ENCODE assay signal across 8 cellular contexts in the genomic region with DNA sequence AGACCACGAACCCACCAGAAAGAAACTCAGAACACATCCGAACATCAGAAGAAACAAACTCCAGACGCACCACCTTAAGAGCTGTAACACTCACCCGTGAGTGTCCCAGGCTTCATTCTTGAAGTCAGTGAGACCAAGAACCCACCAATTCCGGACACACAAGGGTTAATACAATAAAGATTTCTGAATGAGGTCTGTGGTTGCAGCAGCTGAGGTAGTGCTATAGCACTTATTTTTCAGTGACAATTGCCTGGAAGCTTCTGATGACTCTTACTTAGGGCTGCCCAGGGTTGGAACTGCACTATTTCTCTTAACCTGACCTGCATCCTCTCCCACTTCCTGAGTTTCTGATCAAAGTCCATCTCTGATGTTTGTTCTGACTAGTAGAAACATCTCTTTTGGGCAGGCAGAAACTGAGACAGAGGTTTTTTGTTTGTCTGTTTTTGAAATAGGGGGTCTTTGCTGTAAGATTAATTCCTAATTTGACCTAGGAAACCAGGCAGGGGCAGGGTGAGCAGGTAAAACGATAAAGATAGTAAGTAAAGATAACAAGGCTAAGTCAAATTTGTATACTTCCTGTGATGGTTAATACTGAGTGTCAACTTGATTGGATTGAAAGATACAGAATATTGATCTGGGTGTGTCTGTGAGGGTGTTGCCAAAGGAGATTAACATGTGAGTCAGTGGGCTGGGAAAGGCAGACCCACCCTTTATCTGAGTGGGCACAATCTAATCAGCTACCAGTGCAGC.
DNase-seq lines count a peak whose midpoint lies in the region; ATAC-seq, FAIRE-seq and TF ChIP-seq lines count a peak whose summit lies in the region.

No MANE protein-coding gene starts in this region.

- H3K18ac ChIP-seq in H1 (ENCODE audit: extremely low read depth, low read length), result no peak overlapping the region

- H3K9me3 ChIP-seq in H1 (ENCODE audit: insufficient read depth in 2 of 2, low read depth in 1 of 2, low read length in 1 of 2) (peaks cover 0 to 2% of the 10 kb centered on the region in 2 experiments; a peak in 1 of 4 replicates), transverse colon (no peaks in the 10 kb centered on the region)

- no peaks in the 10 kb centered on the region for H3K27me3 ChIP-seq in H1 (replicated peaks in 1 of 4; ENCODE audit: control insufficient read depth in 3 of 4, extremely low read depth in 1 of 4, insufficient read depth in 3 of 4, low read length in 3 of 4)
- H3K27me3 ChIP-seq in transverse colon, result no peaks in the 10 kb centered on the region

- FAIRE-seq in H1 (lab: Jason Lieb, UNC), result no peak

- no peak overlapping the region for H2BK15ac ChIP-seq in H1 (ENCODE audit: low read length)

- CTCF ChIA-PET in AG04449 (lab: Yijun Ruan, JAX), result interaction anchor here (0.8 to 1.7 kb wide), 4 partner anchors 8 to 575 kb away, joined by 3 to 7 read pairs (median 4); no protein-coding TSS in a partner anchor
- CTCF ChIA-PET in H1 (lab: Charles Lee; ENCODE audit: partially characterized antibody), result interaction anchor here (0.7 kb wide), 1 partner anchor 130 kb away, joined by 3 read pairs; no protein-coding TSS in a partner anchor

- H2BK12ac ChIP-seq in H1 (ENCODE audit: low read depth, low read length), result no peak overlapping the region

- H3K79me2 ChIP-seq in H1 (ENCODE audit: control insufficient read depth in 1 of 2, insufficient read depth in 2 of 2, low read length in 2 of 2), result no peaks in the 10 kb centered on the region

- no peak overlapping the region for H3K9ac ChIP-seq in H1 (replicated peaks in 1 of 4; ENCODE audit: extremely low read depth in 1 of 4, low read depth in 3 of 4, low read length in 3 of 4)

- no peak overlapping the region for H3K14ac ChIP-seq in H1 (ENCODE audit: insufficient read length)

- intact Hi-C loops in transverse colon (cut with DNase I; ENCODE audit: low total_unique reads), result no loop called here

- DNase-seq in AG04449 (ENCODE audit: low read depth, low spot score) (no peak), H1 (ENCODE audit: low read depth in 1 of 2, low spot score in 2 of 2) (no peak), nucleus accumbens (lab: John Stamatoyannopoulos, UW) (no peak), transverse colon (no peak), occipital lobe (lab: John Stamatoyannopoulos, UW) (no peak)

- no peaks in the 10 kb centered on the region for H3K79me1 ChIP-seq in H1 (ENCODE audit: low read depth, low read length)

- no peak for TF ChIP-seq POLR2A in H1 (IDR thresholded peaks at IDR 0.05; ENCODE audit: control extremely low read depth in 1 of 2, low read depth in 2 of 2, low read length in 2 of 2)
- no peak for TF ChIP-seq POLR2A in transverse colon (IDR thresholded peaks at IDR 0.05)

- H2BK20ac ChIP-seq in H1 (ENCODE audit: low read length), result peak overlapping the region; percentile 66; the same call in 1 of the 2 replicates

- H2BK120ac ChIP-seq in H1 (replicated peaks; ENCODE audit: low read depth, low read length), result no peak overlapping the region

- no peak overlapping the region for H2BK5ac ChIP-seq in H1 (ENCODE audit: low read depth, low read length)

- no peak for TF ChIP-seq EP300 in H1 (IDR thresholded peaks at IDR 0.05; ENCODE audit: borderline replicate concordance in 1 of 2, low read depth in 2 of 2, low read length in 2 of 2)
- TF ChIP-seq EP300 in transverse colon (IDR thresholded peaks at IDR 0.05; ENCODE audit: low read depth), result no peak

- TF ChIP-seq RAD21 in H1 (IDR thresholded peaks at IDR 0.05 in 1 of 2, conservative IDR thresholded peaks at IDR 0.05 in 1 of 2; ENCODE audit: low read depth in 2 of 2, low read length in 2 of 2), result no peak

- no peak overlapping the region for H3K23ac ChIP-seq in H1 (ENCODE audit: insufficient read length)

- H3K23me2 ChIP-seq in H1 (ENCODE audit: low read depth, low read length), result no peaks in the 10 kb centered on the region

- H3K36me3 ChIP-seq in H1 (ENCODE audit: control insufficient read depth in 2 of 4, insufficient read depth in 4 of 4, low read length in 3 of 4) (no peaks in the 10 kb centered on the region), transverse colon (no peaks in the 10 kb centered on the region)

- no peak overlapping the region for H4K8ac ChIP-seq in H1 (ENCODE audit: extremely low read depth, insufficient read depth, low read length)

- 80% methylated on average over 6 of the region's 6 CpGs; no CpG with 5 or more reads in 1 of the 2 experiments for WGBS in H1 (ENCODE audit: extremely low coverage in 1 of 2, insufficient coverage in 1 of 2, insufficient read length in 1 of 2, insufficient replicate concordance in 2 of 2, low coverage in 1 of 2, low lambda C conversion rate in 2 of 2, missing lambda C conversion rate in 1 of 2), 2 experiments
- 29 to 58% methylated on average over 1 to 6 of the region's 6 CpGs for WGBS in transverse colon (ENCODE audit: low coverage in 1 of 2), 2 donors

- TF ChIP-seq CTCF in AG04449 (IDR thresholded peaks at IDR 0.05; ENCODE audit: insufficient read depth, low read length, missing control alignments) (no peak), H1 (IDR thresholded peaks at IDR 0.05; ENCODE audit: control extremely low read depth in 1 of 3, insufficient read depth in 1 of 3, low read depth in 1 of 3, low read length in 3 of 3) (no peak), transverse colon (IDR thresholded peaks at IDR 0.05) (no peak)

- H3K27ac ChIP-seq in H1 (ENCODE audit: low read depth, low read length) (no peak overlapping the region), transverse colon (no peak overlapping the region)

- no peak overlapping the region for H4K91ac ChIP-seq in H1 (replicated peaks; ENCODE audit: insufficient read length, low read length)

- POLR2A ChIA-PET in AG04449 (lab: Yijun Ruan, JAX), result interaction anchor here (0.8 kb wide), 1 partner anchor 12 kb away, joined by 4 read pairs; no protein-coding TSS in a partner anchor
- POLR2A ChIA-PET in H1 (lab: Charles Lee; ENCODE audit: partially characterized antibody), result interaction anchor here (0.6 kb wide), 1 partner anchor 305 kb away, joined by 3 read pairs; no protein-coding TSS in a partner anchor

- H3K4me2 ChIP-seq in H1 (ENCODE audit: insufficient read depth in 1 of 2, low read depth in 2 of 2, low read length in 2 of 2), result no peak overlapping the region

- H2AK5ac ChIP-seq in H1 (ENCODE audit: low read depth, low read length), result no peak overlapping the region

- ATAC-seq in GM19463 (IDR thresholded peaks at IDR 0.05; ENCODE audit: unreplicated experiment), result peak; percentile 77
- no peak for ATAC-seq in GM21717 (IDR thresholded peaks at IDR 0.05; ENCODE audit: unreplicated experiment)

- H3K4me3 ChIP-seq in AG04449 (ENCODE audit: low read depth, low read length), result 0 out of 2 replicates have a peak overlapping the region, but pooled peaks have one; percentile 2
- H3K4me3 ChIP-seq in H1 (ENCODE audit: extremely low read depth in 1 of 4, insufficient read depth in 2 of 4, low read depth in 3 of 4, low read length in 4 of 4), result no peak overlapping the region
- no peak overlapping the region for H3K4me3 ChIP-seq in transverse colon

- no peak overlapping the region for H4K5ac ChIP-seq in H1 (ENCODE audit: insufficient read length, low read depth, low read length)

- H3K56ac ChIP-seq in H1 (replicated peaks; ENCODE audit: insufficient read length, low read depth, low read length), result no peak overlapping the region

- H3K4ac ChIP-seq in H1 (replicated peaks; ENCODE audit: insufficient read length, low read depth, low read length), result no peak overlapping the region

- H3K4me1 ChIP-seq in H1 (replicated peaks in 1 of 4; ENCODE audit: control insufficient read depth in 3 of 4, insufficient read depth in 4 of 4, low read length in 3 of 4) (no peaks in the 10 kb centered on the region), transverse colon (no peaks in the 10 kb centered on the region)

- in situ Hi-C loops in transverse colon (cut with MboI; ENCODE audit: low pct_ligation_motif_present in 1 of 4, low pct_unique_long_range_greater_than_20kb in 1 of 4, low sequenced_read_pairs in 3 of 4), result loop anchor here in 1 of 4 donors (25.0 kb wide), 1 partner anchor 580 kb away; no protein-coding TSS in a partner anchor

- H4K20me1 ChIP-seq in H1 (replicated peaks in 1 of 2; ENCODE audit: control insufficient read depth in 1 of 2, insufficient read depth in 2 of 2, low read length in 2 of 2), result no peaks in the 10 kb centered on the region

- H2AFZ ChIP-seq in H1 (ENCODE audit: low read length), result no peak overlapping the region

TF ChIP-seq in PFSK-1, 5 proteins besides CTCF, POLR2A, EP300 and RAD21 (continues in another document):
- TF ChIP-seq POLR2AphosphoS5 (IDR thresholded peaks at IDR 0.05; ENCODE audit: low read depth, low read length), result no peak

TF ChIP-seq in H1, 55 proteins besides CTCF, POLR2A, EP300 and RAD21 (continues in another document):
- TF ChIP-seq CBX5 (IDR thresholded peaks at IDR 0.05; ENCODE audit: low read depth, low read length) (no peak), HDAC2 (IDR thresholded peaks at IDR 0.05; ENCODE audit: borderline replicate concordance in 1 of 2, low read depth in 2 of 2, low read length in 2 of 2) (no peak), CHD2 (IDR thresholded peaks at IDR 0.05; ENCODE audit: low read length) (no peak), YY1 (IDR thresholded peaks at IDR 0.05; ENCODE audit: low read depth, low read length) (no peak), PHF8 (conservative IDR thresholded peaks at IDR 0.05; ENCODE audit: low read depth, low read length) (no peak), RFX5 (IDR thresholded peaks at IDR 0.05; ENCODE audit: borderline replicate concordance, low read depth, low read length) (no peak), TAF7 (optimal IDR thresholded peaks at IDR 0.05; ENCODE audit: borderline replicate concordance, low read depth, low read length) (no peak), ZNF274 (IDR thresholded peaks at IDR 0.05; ENCODE audit: borderline replicate concordance, extremely low read depth, low read length) (no peak)
- TF ChIP-seq, protein P1, sequence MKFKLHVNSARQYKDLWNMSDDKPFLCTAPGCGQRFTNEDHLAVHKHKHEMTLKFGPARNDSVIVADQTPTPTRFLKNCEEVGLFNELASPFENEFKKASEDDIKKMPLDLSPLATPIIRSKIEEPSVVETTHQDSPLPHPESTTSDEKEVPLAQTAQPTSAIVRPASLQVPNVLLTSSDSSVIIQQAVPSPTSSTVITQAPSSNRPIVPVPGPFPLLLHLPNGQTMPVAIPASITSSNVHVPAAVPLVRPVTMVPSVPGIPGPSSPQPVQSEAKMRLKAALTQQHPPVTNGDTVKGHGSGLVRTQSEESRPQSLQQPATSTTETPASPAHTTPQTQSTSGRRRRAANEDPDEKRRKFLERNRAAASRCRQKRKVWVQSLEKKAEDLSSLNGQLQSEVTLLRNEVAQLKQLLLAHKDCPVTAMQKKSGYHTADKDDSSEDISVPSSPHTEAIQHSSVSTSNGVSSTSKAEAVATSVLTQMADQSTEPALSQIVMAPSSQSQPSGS (IDR thresholded peaks at IDR 0.05; ENCODE audit: low read length), result no peak
